7 cellular contexts compared by ENCODE assay signal in the genomic region with DNA sequence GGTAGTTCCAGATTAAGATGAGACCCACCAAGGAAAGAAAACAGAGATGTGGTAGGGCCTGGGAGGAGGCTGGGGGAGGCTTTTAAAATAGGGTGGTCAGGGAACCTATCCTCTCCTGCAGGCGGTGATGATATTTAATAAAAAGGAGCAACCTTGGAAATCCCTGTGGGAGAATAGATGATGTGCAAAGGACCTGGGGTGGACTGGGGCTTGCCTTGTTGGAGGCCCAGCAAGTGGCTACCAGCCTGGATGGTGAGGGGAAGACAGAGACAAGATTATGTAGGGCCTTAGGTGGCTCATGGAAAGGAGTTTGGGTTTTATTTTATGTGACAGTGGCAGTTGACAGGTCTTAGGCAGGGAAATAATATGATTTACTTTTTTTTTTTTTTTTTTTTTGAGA. TPM values are rescaled to one million over a fixed set of nuclear protein-coding genes. Genes with fewer than 3 reads are reported as not detected.
DNase-seq lines count a peak whose midpoint lies in the region; ATAC-seq and TF ChIP-seq lines count a peak whose summit lies in the region.

No MANE protein-coding gene starts in this region.

- RAD21 ChIA-PET in HCT116 (lab: Charles Lee; ENCODE audit: low non-redundant PET in 1 of 2, low total read pairs in 2 of 2, uncharacterized antibody in 2 of 2, unreplicated experiment in 2 of 2): interaction anchor here in 1 of 2 experiments (1.5 kb wide), 1 partner anchor 99 kb away, joined by 5 read pairs; no protein-coding TSS in a partner anchor

- BruUV-seq in HCT116 (replicated peaks; lab: Mats Ljungman, UMichigan): no TSS peak

- peaks cover 0 to 19% of the 10 kb centered on the region in 2 experiments; a peak in 1 of 4 replicates for H3K36me3 ChIP-seq in HCT116 (ENCODE audit: control insufficient read depth in 1 of 2, insufficient read depth in 2 of 2, low read length in 2 of 2)
- H3K36me3 ChIP-seq in RWPE2 (ENCODE audit: low read depth): peaks cover 8% of the 10 kb centered on the region
- no peaks in the 10 kb centered on the region for H3K36me3 ChIP-seq in endocrine pancreas (ENCODE audit: control insufficient read depth, insufficient read depth, low read length)
- peaks cover 10% of the 10 kb centered on the region for H3K36me3 ChIP-seq in skeletal muscle satellite cell (ENCODE audit: insufficient read depth, low read length)

- peaks cover 6 to 19% of the 10 kb centered on the region in 2 experiments; a peak in 3 of 4 replicates for H3K4me1 ChIP-seq in HCT116 (ENCODE audit: control insufficient read depth in 1 of 2, insufficient read depth in 2 of 2, low read length in 2 of 2)
- no peaks in the 10 kb centered on the region for H3K4me1 ChIP-seq in RWPE2 (ENCODE audit: insufficient read depth, poor library complexity, severe bottlenecking)
- H3K4me1 ChIP-seq in endocrine pancreas (ENCODE audit: control insufficient read depth, insufficient read depth, low read length): no peaks in the 10 kb centered on the region
- H3K4me1 ChIP-seq in skeletal muscle satellite cell (ENCODE audit: control insufficient read depth, insufficient read depth, low read length): no peaks in the 10 kb centered on the region

- intact Hi-C loops in HCT116 (cut with micrococcal nuclease): loop anchor here (10.0 kb wide), 1 partner anchor 294 kb away; a partner anchor contains a TSS

- H2AFZ ChIP-seq in HCT116 (ENCODE audit: low read depth, low read length, poor library complexity, severe bottlenecking): no peak overlapping the region

- no peak for ATAC-seq in HCT116
- no peak for ATAC-seq in RWPE2 (ENCODE audit: low read depth)
- ATAC-seq in HG02571 (IDR thresholded peaks at IDR 0.05; ENCODE audit: unreplicated experiment): no peak
- no peak for ATAC-seq in HG03097 (IDR thresholded peaks at IDR 0.05; ENCODE audit: low FRiP score, unreplicated experiment)

- H3K27ac ChIP-seq in HCT116 (ENCODE audit: low read depth, low read length) (peak overlapping the region; percentile 38; the same call in 1 of the 2 replicates), RWPE2 (ENCODE audit: poor library complexity, severe bottlenecking) (peak overlapping the region; percentile 74)

- POLR2A ChIA-PET in HCT116 (lab: Charles Lee): interaction anchor here (0.6 to 1.3 kb wide), 2 partner anchors 12 to 108 kb away, joined by 3 read pairs; no protein-coding TSS in a partner anchor

- TF ChIP-seq RAD21 in HCT116 (IDR thresholded peaks at IDR 0.05; ENCODE audit: low read depth): no peak

- no peak overlapping the region for H3K9ac ChIP-seq in HCT116 (ENCODE audit: low read length)
- peak overlapping the region; percentile 39 for H3K9ac ChIP-seq in endocrine pancreas (ENCODE audit: control insufficient read depth, insufficient read depth, low read length)
- H3K9ac ChIP-seq in skeletal muscle satellite cell (ENCODE audit: low read depth, low read length): no peak overlapping the region

- H3K4me2 ChIP-seq in HCT116 (ENCODE audit: low read length) (peak overlapping the region; percentile 93), skeletal muscle satellite cell (ENCODE audit: low read length) (peak overlapping the region; percentile 89)

- no peak for TF ChIP-seq CTCF in HCT116 (IDR thresholded peaks at IDR 0.05 in 2 of 3, conservative IDR thresholded peaks at IDR 0.05 in 1 of 3; ENCODE audit: borderline replicate concordance in 1 of 3, insufficient read depth in 1 of 3, low read depth in 2 of 3, low read length in 2 of 3)
- no peak for TF ChIP-seq CTCF in RWPE2 (IDR thresholded peaks at IDR 0.05; ENCODE audit: poor library complexity, severe bottlenecking)

- H3K4me3 ChIP-seq in HCT116 (replicated peaks in 1 of 2; ENCODE audit: low read depth in 1 of 2, low read length in 2 of 2) (peak overlapping the region; percentile 83 to 92; a peak in 3 of 4 replicates), RWPE2 (ENCODE audit: severe bottlenecking) (no peak overlapping the region), endocrine pancreas (ENCODE audit: control insufficient read depth, insufficient read depth, low read length) (peak overlapping the region; percentile 74), skeletal muscle satellite cell (ENCODE audit: low read length) (no peak overlapping the region)

- CTCF ChIA-PET in HCT116 (lab: Charles Lee): interaction anchor here (1.0 kb wide), 1 partner anchor 93 kb away, joined by 8 read pairs; a partner anchor contains a TSS

- TF ChIP-seq POLR2A in HCT116 (IDR thresholded peaks at IDR 0.05; ENCODE audit: borderline replicate concordance, extremely low read depth, insufficient read depth, insufficient read length): no peak

- no peaks in the 10 kb centered on the region; the same call in 1 of the 2 replicates for H4K20me1 ChIP-seq in HCT116 (ENCODE audit: insufficient read depth)

- peaks cover 64% of the 10 kb centered on the region for H3K79me2 ChIP-seq in HCT116 (ENCODE audit: insufficient read depth, low read length)

- H3K9me3 ChIP-seq in HCT116 (ENCODE audit: control insufficient read depth in 1 of 2, insufficient read depth in 1 of 2, low read depth in 1 of 2, low read length in 2 of 2) (no peaks in the 10 kb centered on the region), RWPE2 (ENCODE audit: severe bottlenecking) (no peaks in the 10 kb centered on the region), endocrine pancreas (ENCODE audit: control insufficient read depth, low read length) (no peaks in the 10 kb centered on the region), skeletal muscle satellite cell (replicated peaks; ENCODE audit: low read length) (no peaks in the 10 kb centered on the region)

- no peaks in the 10 kb centered on the region for H3K9me2 ChIP-seq in HCT116 (ENCODE audit: insufficient read depth)

- no peak for DNase-seq in HCT116 (ENCODE audit: low read depth, low spot score)
- DNase-seq in RWPE2 (ENCODE audit: low spot score): no peak
- DNase-seq in mesenteric fat pad (ENCODE audit: low spot score): no peak

- H3K27me3 ChIP-seq in HCT116 (ENCODE audit: insufficient read depth, low read length) (no peaks in the 10 kb centered on the region), RWPE2 (ENCODE audit: insufficient read depth, poor library complexity, severe bottlenecking) (no peaks in the 10 kb centered on the region), endocrine pancreas (ENCODE audit: control insufficient read depth, insufficient read depth, low read length) (no peaks in the 10 kb centered on the region), skeletal muscle satellite cell (ENCODE audit: control insufficient read depth, insufficient read depth, low read length) (no peaks in the 10 kb centered on the region)

TF ChIP-seq in HCT116, 20 proteins besides CTCF, POLR2A, EP300 and RAD21:
- TF ChIP-seq, protein P1, sequence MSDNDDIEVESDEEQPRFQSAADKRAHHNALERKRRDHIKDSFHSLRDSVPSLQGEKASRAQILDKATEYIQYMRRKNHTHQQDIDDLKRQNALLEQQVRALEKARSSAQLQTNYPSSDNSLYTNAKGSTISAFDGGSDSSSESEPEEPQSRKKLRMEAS (IDR thresholded peaks at IDR 0.05): no peak
- TF ChIP-seq CBX3 (IDR thresholded peaks at IDR 0.05; ENCODE audit: low read depth): no peak
- no peak for TF ChIP-seq POLR2AphosphoS5 (IDR thresholded peaks at IDR 0.05; ENCODE audit: low read depth, low read length)
- TF ChIP-seq SIN3A (IDR thresholded peaks at IDR 0.05; ENCODE audit: low read depth): no peak
- TF ChIP-seq EZH2phosphoT487 (IDR thresholded peaks at IDR 0.05; ENCODE audit: borderline replicate concordance): no peak
- TF ChIP-seq TCF7L2 (IDR thresholded peaks at IDR 0.05; ENCODE audit: borderline replicate concordance, extremely low read depth, insufficient read depth, insufficient read length): no peak
- TF ChIP-seq, protein P2, sequence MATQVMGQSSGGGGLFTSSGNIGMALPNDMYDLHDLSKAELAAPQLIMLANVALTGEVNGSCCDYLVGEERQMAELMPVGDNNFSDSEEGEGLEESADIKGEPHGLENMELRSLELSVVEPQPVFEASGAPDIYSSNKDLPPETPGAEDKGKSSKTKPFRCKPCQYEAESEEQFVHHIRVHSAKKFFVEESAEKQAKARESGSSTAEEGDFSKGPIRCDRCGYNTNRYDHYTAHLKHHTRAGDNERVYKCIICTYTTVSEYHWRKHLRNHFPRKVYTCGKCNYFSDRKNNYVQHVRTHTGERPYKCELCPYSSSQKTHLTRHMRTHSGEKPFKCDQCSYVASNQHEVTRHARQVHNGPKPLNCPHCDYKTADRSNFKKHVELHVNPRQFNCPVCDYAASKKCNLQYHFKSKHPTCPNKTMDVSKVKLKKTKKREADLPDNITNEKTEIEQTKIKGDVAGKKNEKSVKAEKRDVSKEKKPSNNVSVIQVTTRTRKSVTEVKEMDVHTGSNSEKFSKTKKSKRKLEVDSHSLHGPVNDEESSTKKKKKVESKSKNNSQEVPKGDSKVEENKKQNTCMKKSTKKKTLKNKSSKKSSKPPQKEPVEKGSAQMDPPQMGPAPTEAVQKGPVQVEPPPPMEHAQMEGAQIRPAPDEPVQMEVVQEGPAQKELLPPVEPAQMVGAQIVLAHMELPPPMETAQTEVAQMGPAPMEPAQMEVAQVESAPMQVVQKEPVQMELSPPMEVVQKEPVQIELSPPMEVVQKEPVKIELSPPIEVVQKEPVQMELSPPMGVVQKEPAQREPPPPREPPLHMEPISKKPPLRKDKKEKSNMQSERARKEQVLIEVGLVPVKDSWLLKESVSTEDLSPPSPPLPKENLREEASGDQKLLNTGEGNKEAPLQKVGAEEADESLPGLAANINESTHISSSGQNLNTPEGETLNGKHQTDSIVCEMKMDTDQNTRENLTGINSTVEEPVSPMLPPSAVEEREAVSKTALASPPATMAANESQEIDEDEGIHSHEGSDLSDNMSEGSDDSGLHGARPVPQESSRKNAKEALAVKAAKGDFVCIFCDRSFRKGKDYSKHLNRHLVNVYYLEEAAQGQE (IDR thresholded peaks at IDR 0.05; ENCODE audit: low read depth): no peak
- TF ChIP-seq SRF (IDR thresholded peaks at IDR 0.05; ENCODE audit: low read depth): no peak
- TF ChIP-seq JUND (IDR thresholded peaks at IDR 0.05): no peak
- TF ChIP-seq, protein P3, sequence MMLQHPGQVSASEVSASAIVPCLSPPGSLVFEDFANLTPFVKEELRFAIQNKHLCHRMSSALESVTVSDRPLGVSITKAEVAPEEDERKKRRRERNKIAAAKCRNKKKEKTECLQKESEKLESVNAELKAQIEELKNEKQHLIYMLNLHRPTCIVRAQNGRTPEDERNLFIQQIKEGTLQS (IDR thresholded peaks at IDR 0.05): no peak
- TF ChIP-seq EGR1 (IDR thresholded peaks at IDR 0.05; ENCODE audit: low read depth): no peak
- no peak for TF ChIP-seq ZFX (IDR thresholded peaks at IDR 0.05)
- no peak for TF ChIP-seq CEBPB (IDR thresholded peaks at IDR 0.05; ENCODE audit: low read depth)
- no peak for TF ChIP-seq SP1 (IDR thresholded peaks at IDR 0.05; ENCODE audit: low read depth)
- TF ChIP-seq EZH2 (IDR thresholded peaks at IDR 0.05): no peak
- TF ChIP-seq YY1 (IDR thresholded peaks at IDR 0.05; ENCODE audit: extremely low read depth, insufficient replicate concordance, low read depth, low read length): no peak

RNA-seq across cellular contexts. Expression of a gene that starts 1.8 kb away (rescaled TPM):
- total RNA-seq in HCT116 (2021; ENCODE audit: unreplicated experiment) (65.0 TPM), mesenteric fat pad (50.8 TPM)
- polyA plus RNA-seq in HCT116 (2012): 58.1 and 61.8 TPM in 2 replicates
- 29.5 and 34.7 TPM in 2 replicates for total RNA-seq in skeletal muscle satellite cell (2012; rRNA removed)

Comparison
In these comparisons a context has a peak if more than half of its experiments do, and no peak if none do; other contexts are left out.
1. H3K4me3 ChIP-seq: peak in HCT116 (2 of 2) and endocrine pancreas (single experiment); none in RWPE2 (single experiment) and skeletal muscle satellite cell (single experiment).